Comparison of ENCODE assay signal across 1 cellular context in the genomic region with DNA sequence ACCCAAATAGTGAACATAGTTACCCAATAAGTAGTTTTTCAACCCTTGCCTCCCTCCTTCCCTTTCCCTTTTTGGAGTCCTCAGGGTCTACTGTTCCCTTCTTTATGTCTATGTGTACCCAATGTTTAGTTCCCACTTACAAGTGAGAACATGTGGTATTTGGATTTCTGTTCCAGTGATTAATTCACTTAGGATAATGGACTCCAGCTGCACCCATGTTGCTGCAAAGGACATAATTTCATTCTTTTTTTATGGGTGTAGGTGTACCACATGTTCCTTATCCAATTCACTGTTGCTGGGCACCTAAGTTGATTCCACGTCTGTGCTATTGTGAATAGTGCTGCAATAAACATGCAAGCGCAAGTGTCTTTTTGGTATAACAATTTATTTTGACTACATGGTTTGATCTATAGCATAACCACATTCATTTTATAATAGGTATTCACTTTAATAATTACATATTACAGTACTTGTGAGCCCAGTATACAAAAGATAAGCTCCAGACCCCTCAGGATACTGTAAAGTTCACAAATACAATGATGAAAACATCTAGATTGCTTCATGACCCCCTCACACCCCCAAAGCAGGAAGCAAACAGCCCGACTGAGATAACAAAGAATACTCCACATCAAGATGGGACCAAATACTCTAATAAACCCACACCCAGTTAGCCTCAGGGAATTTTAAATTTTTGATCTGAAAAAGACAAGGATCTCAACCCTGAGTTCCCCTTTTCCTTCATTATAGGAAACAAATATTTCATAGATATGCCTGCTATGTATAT.
TF ChIP-seq lines count a peak whose summit lies in the region.

No MANE protein-coding gene starts in this region.

TF ChIP-seq in WTC11, 78 proteins besides CTCF, POLR2A, EP300 and RAD21 (continued from another document):
- TF ChIP-seq, protein P1, sequence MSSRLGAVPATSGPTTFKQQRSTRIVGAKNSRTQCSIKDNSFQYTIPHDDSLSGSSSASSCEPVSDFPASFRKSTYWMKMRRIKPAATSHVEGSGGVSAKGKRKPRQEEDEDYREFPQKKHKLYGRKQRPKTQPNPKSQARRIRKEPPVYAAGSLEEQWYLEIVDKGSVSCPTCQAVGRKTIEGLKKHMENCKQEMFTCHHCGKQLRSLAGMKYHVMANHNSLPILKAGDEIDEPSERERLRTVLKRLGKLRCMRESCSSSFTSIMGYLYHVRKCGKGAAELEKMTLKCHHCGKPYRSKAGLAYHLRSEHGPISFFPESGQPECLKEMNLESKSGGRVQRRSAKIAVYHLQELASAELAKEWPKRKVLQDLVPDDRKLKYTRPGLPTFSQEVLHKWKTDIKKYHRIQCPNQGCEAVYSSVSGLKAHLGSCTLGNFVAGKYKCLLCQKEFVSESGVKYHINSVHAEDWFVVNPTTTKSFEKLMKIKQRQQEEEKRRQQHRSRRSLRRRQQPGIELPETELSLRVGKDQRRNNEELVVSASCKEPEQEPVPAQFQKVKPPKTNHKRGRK (CRISPR knock-in tag; IDR thresholded peaks at IDR 0.05; ENCODE audit: borderline replicate concordance): no peak
- TF ChIP-seq HMGA2 (CRISPR knock-in tag; IDR thresholded peaks at IDR 0.05) (no peak), FOXK1 (CRISPR knock-in tag; IDR thresholded peaks at IDR 0.05) (no peak), KAT7 (CRISPR knock-in tag; IDR thresholded peaks at IDR 0.05; ENCODE audit: borderline replicate concordance) (no peak), SP1 (CRISPR knock-in tag; conservative IDR thresholded peaks at IDR 0.05) (no peak)
- TF ChIP-seq, protein P2, sequence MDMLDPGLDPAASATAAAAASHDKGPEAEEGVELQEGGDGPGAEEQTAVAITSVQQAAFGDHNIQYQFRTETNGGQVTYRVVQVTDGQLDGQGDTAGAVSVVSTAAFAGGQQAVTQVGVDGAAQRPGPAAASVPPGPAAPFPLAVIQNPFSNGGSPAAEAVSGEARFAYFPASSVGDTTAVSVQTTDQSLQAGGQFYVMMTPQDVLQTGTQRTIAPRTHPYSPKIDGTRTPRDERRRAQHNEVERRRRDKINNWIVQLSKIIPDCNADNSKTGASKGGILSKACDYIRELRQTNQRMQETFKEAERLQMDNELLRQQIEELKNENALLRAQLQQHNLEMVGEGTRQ (CRISPR knock-in tag; IDR thresholded peaks at IDR 0.05): no peak
- TF ChIP-seq, protein P3, sequence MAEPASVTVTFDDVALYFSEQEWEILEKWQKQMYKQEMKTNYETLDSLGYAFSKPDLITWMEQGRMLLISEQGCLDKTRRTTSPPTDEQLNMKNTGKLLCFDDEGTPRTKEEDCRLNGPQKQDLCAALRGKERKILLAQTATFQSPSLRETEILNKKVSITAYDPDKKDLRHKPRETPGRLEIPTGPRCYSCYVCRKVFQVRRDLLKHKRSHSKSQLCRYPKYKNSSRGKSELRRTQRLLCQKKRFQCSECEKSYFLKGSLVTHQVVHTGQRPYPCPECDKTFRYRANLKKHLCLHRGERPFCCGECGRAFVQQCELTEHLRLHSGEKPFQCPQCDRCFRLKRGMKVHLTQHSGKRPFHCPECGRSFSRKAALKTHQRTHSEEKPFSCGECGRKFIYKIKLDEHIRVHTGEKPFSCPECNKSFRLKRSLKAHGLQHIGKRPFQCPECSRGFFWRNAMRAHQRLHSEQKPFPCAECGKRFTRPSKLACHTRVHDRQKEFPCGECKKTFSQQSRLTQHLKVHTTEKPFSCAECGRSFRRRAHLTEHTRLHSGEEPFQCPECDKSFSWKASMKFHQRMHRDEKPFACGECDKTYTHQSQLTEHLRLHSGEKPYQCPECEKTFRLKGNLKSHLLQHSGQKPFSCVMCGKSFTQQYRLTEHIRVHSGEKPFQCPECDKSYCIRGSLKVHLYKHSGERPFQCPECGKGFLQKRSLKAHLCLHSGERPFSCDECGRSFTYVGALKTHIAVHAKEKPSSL (CRISPR knock-in tag; conservative IDR thresholded peaks at IDR 0.05): no peak
- TF ChIP-seq, protein P4, sequence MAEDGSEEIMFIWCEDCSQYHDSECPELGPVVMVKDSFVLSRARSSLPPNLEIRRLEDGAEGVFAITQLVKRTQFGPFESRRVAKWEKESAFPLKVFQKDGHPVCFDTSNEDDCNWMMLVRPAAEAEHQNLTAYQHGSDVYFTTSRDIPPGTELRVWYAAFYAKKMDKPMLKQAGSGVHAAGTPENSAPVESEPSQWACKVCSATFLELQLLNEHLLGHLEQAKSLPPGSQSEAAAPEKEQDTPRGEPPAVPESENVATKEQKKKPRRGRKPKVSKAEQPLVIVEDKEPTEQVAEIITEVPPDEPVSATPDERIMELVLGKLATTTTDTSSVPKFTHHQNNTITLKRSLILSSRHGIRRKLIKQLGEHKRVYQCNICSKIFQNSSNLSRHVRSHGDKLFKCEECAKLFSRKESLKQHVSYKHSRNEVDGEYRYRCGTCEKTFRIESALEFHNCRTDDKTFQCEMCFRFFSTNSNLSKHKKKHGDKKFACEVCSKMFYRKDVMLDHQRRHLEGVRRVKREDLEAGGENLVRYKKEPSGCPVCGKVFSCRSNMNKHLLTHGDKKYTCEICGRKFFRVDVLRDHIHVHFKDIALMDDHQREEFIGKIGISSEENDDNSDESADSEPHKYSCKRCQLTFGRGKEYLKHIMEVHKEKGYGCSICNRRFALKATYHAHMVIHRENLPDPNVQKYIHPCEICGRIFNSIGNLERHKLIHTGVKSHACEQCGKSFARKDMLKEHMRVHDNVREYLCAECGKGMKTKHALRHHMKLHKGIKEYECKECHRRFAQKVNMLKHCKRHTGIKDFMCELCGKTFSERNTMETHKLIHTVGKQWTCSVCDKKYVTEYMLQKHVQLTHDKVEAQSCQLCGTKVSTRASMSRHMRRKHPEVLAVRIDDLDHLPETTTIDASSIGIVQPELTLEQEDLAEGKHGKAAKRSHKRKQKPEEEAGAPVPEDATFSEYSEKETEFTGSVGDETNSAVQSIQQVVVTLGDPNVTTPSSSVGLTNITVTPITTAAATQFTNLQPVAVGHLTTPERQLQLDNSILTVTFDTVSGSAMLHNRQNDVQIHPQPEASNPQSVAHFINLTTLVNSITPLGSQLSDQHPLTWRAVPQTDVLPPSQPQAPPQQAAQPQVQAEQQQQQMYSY (CRISPR knock-in tag; IDR thresholded peaks at IDR 0.05): no peak
- TF ChIP-seq, protein P5, sequence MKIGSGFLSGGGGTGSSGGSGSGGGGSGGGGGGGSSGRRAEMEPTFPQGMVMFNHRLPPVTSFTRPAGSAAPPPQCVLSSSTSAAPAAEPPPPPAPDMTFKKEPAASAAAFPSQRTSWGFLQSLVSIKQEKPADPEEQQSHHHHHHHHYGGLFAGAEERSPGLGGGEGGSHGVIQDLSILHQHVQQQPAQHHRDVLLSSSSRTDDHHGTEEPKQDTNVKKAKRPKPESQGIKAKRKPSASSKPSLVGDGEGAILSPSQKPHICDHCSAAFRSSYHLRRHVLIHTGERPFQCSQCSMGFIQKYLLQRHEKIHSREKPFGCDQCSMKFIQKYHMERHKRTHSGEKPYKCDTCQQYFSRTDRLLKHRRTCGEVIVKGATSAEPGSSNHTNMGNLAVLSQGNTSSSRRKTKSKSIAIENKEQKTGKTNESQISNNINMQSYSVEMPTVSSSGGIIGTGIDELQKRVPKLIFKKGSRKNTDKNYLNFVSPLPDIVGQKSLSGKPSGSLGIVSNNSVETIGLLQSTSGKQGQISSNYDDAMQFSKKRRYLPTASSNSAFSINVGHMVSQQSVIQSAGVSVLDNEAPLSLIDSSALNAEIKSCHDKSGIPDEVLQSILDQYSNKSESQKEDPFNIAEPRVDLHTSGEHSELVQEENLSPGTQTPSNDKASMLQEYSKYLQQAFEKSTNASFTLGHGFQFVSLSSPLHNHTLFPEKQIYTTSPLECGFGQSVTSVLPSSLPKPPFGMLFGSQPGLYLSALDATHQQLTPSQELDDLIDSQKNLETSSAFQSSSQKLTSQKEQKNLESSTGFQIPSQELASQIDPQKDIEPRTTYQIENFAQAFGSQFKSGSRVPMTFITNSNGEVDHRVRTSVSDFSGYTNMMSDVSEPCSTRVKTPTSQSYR (CRISPR knock-in tag; IDR thresholded peaks at IDR 0.05): no peak
